Comparison of ENCODE assay signal across 8 cellular contexts in the genomic region with DNA sequence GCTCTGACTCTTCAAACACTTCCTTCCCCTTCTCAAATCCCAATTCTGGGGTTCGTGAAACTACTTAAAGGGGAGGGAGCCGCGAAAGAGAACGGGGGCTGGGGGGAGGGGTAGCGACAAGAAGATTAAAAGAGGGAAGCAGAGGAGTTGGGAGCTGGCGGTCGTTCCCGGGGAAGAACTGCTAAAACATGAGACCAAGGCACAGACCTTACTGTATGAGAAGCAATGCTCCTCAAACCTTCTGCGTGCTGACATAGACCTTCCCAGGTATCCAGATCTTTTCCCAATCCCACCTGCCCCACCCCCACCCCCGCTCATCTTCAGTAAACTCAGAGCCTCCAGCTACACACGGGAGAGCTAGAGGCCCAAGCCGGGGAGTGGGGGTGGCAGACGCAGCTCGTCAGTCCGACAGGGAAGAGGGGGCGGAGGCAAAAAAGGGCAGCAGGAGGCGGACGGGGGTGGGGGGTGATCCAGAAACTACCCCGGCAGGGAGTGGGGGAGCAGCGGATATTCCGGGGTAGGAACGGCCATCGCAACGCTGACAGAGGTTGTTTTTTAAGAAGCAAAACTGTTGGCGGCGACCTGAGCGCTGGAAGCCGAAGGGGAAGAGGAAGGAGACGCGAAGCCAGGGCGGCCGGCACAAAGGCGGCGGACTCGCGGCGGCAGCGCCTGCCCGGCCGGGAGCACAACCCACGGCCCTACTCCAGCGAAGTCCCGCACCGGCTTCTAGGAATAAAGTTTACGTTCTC. TPM values are rescaled to one million over a fixed set of nuclear protein-coding genes. Genes with fewer than 3 reads are reported as not detected.
DNase-seq lines count a peak whose midpoint lies in the region; ATAC-seq and TF ChIP-seq lines count a peak whose summit lies in the region.

No MANE protein-coding gene starts in this region.

- peaks cover 2% of the 10 kb centered on the region for H3K4me1 ChIP-seq in colonic mucosa

- H3K9me3 ChIP-seq in colonic mucosa: no peaks in the 10 kb centered on the region

- no peaks in the 10 kb centered on the region for H3K27me3 ChIP-seq in colonic mucosa

- no peaks in the 10 kb centered on the region for H3K36me3 ChIP-seq in colonic mucosa

- peak overlapping the region; percentile 60 for H3K4me3 ChIP-seq in colonic mucosa

- peak; percentile 90 for DNase-seq in Ammon's horn (ENCODE audit: low spot score)
- DNase-seq in NCI-H345 (lab: John Stamatoyannopoulos, UW): peak; percentile 82
- peak in 3 of 4 experiments; percentile 4 to 19 (median 9) for DNase-seq in activated CD4-positive, CD25-positive, alpha-beta regulatory T cell (lab: John Stamatoyannopoulos, UW)
- peak; percentile 91 for DNase-seq in colonic mucosa
- peak; percentile 84 for DNase-seq in kidney glomerular epithelial cell (lab: John Stamatoyannopoulos, UW)
- DNase-seq in stimulated activated CD4-positive, alpha-beta T cell treated with anti-CD3 and anti-CD28 coated beads, Interleukin-12 subunit alpha, Interleukin-12 subunit beta, amount 100 ng/mL, for 48 hours (ENCODE audit: low read depth in 2 of 3, low spot score in 1 of 3): peak in 2 of 3 donors; percentile 8 to 42

- peak; percentile 65 for ATAC-seq in GM19035 (IDR thresholded peaks at IDR 0.05; ENCODE audit: unreplicated experiment)
- peak; percentile 73 for ATAC-seq in HG03159 (IDR thresholded peaks at IDR 0.05; ENCODE audit: unreplicated experiment)

- intact Hi-C loops in colonic mucosa (cut with DNase I): no loop called here

- H3K27ac ChIP-seq in colonic mucosa: peak overlapping the region; percentile 98

- peak overlapping the region; percentile 97 to 98 for H3K9ac ChIP-seq in colonic mucosa (ENCODE audit: low read depth in 2 of 2, low read length in 2 of 2)

- TF ChIP-seq CTCF in colonic mucosa (IDR thresholded peaks at IDR 0.05): no peak

RNA-seq across cellular contexts. Expression of gene BAZ2B, which starts 1.0 kb away (rescaled TPM):
- total RNA-seq in colonic mucosa: 10 to 100 TPM; 36.7 to 60.9 TPM

Comparison
In these comparisons a context has a peak if more than half of its experiments do, and no peak if none do; other contexts are left out.
1. Peak in every context shown above with its lines: DNase-seq, ATAC-seq, H3K4me3 ChIP-seq and H3K27ac ChIP-seq.
2. DNase-seq: peak in every context shown above with its lines; median percentile 91 in colonic mucosa; 90 in Ammon's horn; 84 in kidney glomerular epithelial cell; 82 in NCI-H345; 25 in stimulated activated CD4-positive, alpha-beta T cell treated with anti-CD3 and anti-CD28 coated beads, Interleukin-12 subunit alpha, Interleukin-12 subunit beta, amount 100 ng/mL, for 48 hours; 9 in activated CD4-positive, CD25-positive, alpha-beta regulatory T cell.